In genomic region chr17:60602385-60602742, GRCh38 we compare ENCODE assay signal across 8 cellular contexts. TPM values are rescaled to one million over a fixed set of nuclear protein-coding genes. Genes with fewer than 3 reads are reported as not detected.
DNase-seq lines count a peak whose midpoint lies in the region; ATAC-seq lines count a peak whose summit lies in the region.

No MANE protein-coding gene starts in this region.

- ATAC-seq in activated CD8-positive, alpha-beta memory T cell treated with anti-CD3 and anti-CD28 coated beads, Interleukin-2, amount 10 ng/mL, durations not matched to agents 7 days and 5 days = no peak
- no peak for ATAC-seq in activated naive CD8-positive, alpha-beta T cell treated with anti-CD3 and anti-CD28 coated beads, Interleukin-2, amount 10 ng/mL, durations not matched to agents 7 days and 5 days (ENCODE audit: low read depth)
- ATAC-seq in GM18870 (IDR thresholded peaks at IDR 0.05; ENCODE audit: unreplicated experiment) = no peak
- ATAC-seq in GM21825 (IDR thresholded peaks at IDR 0.05; ENCODE audit: unreplicated experiment) = no peak

- WGBS in thymus = 30% methylated on average over 12 of the region's 12 CpGs

- peak overlapping the region; percentile 95 for H3K4me3 ChIP-seq in thymus (ENCODE audit: low read length)

- CTCF ChIA-PET in activated CD8-positive, alpha-beta memory T cell treated with anti-CD3 and anti-CD28 coated beads, Interleukin-2, amount 10 ng/mL, durations not matched to agents 7 days and 5 days (lab: Charles Lee) = interaction anchor here (0.6 to 1.1 kb wide), 2 partner anchors 289 to 394 kb away, joined by 3 read pairs; no protein-coding TSS in a partner anchor

- peaks cover 14% of the 10 kb centered on the region for H3K36me3 Mint-ChIP-seq in activated CD8-positive, alpha-beta memory T cell treated with anti-CD3 and anti-CD28 coated beads, Interleukin-2, amount 10 ng/mL, durations not matched to agents 7 days and 5 days
- H3K36me3 Mint-ChIP-seq in activated naive CD8-positive, alpha-beta T cell treated with anti-CD3 and anti-CD28 coated beads, Interleukin-2, amount 10 ng/mL, durations not matched to agents 7 days and 5 days = peaks cover 8% of the 10 kb centered on the region

- H3K4me1 ChIP-seq in thymus (ENCODE audit: control insufficient read depth, insufficient read depth, low read length) = peaks cover 7% of the 10 kb centered on the region

- no peaks in the 10 kb centered on the region for H3K9me3 Mint-ChIP-seq in activated CD8-positive, alpha-beta memory T cell treated with anti-CD3 and anti-CD28 coated beads, Interleukin-2, amount 10 ng/mL, durations not matched to agents 7 days and 5 days (ENCODE audit: low read depth)
- no peaks in the 10 kb centered on the region for H3K9me3 Mint-ChIP-seq in activated naive CD8-positive, alpha-beta T cell treated with anti-CD3 and anti-CD28 coated beads, Interleukin-2, amount 10 ng/mL, durations not matched to agents 7 days and 5 days

- no peaks in the 10 kb centered on the region for H3K9me3 ChIP-seq in thymus (ENCODE audit: control insufficient read depth)

- H3K4me3 Mint-ChIP-seq in activated CD8-positive, alpha-beta memory T cell treated with anti-CD3 and anti-CD28 coated beads, Interleukin-2, amount 10 ng/mL, durations not matched to agents 7 days and 5 days = peak overlapping the region; percentile 92
- H3K4me3 Mint-ChIP-seq in activated naive CD8-positive, alpha-beta T cell treated with anti-CD3 and anti-CD28 coated beads, Interleukin-2, amount 10 ng/mL, durations not matched to agents 7 days and 5 days = peak overlapping the region; percentile 96

- no peaks in the 10 kb centered on the region for H3K36me3 ChIP-seq in thymus (ENCODE audit: control insufficient read depth, insufficient read depth)

- DNase-seq in activated CD8-positive, alpha-beta memory T cell treated with anti-CD3 and anti-CD28 coated beads, Interleukin-2, amount 10 ng/mL, durations not matched to agents 7 days and 5 days = no peak
- no peak for DNase-seq in activated CD8-positive, alpha-beta memory T cell treated with anti-CD3 and anti-CD28 coated beads, Interleukin-2, amount 50 U/mL, for 48 hours
- DNase-seq in activated naive CD8-positive, alpha-beta T cell treated with anti-CD3 and anti-CD28 coated beads, Interleukin-2, amount 10 ng/mL, durations not matched to agents 7 days and 5 days = no peak
- peak; percentile 29 for DNase-seq in left kidney (ENCODE audit: low read depth, low spot score)
- DNase-seq in NCI-H2107 (lab: John Stamatoyannopoulos, UW) = no peak

- H3K27me3 ChIP-seq in thymus (ENCODE audit: control insufficient read depth, insufficient read depth) = no peaks in the 10 kb centered on the region

- no peaks in the 10 kb centered on the region for H3K27me3 Mint-ChIP-seq in activated CD8-positive, alpha-beta memory T cell treated with anti-CD3 and anti-CD28 coated beads, Interleukin-2, amount 10 ng/mL, durations not matched to agents 7 days and 5 days
- H3K27me3 Mint-ChIP-seq in activated naive CD8-positive, alpha-beta T cell treated with anti-CD3 and anti-CD28 coated beads, Interleukin-2, amount 10 ng/mL, durations not matched to agents 7 days and 5 days = no peaks in the 10 kb centered on the region

- no peak overlapping the region for H3K27ac Mint-ChIP-seq in activated CD8-positive, alpha-beta memory T cell treated with anti-CD3 and anti-CD28 coated beads, Interleukin-2, amount 10 ng/mL, durations not matched to agents 7 days and 5 days
- H3K27ac Mint-ChIP-seq in activated naive CD8-positive, alpha-beta T cell treated with anti-CD3 and anti-CD28 coated beads, Interleukin-2, amount 10 ng/mL, durations not matched to agents 7 days and 5 days = no peak overlapping the region

- POLR2A ChIA-PET in activated naive CD8-positive, alpha-beta T cell treated with anti-CD3 and anti-CD28 coated beads, Interleukin-2, amount 10 ng/mL, durations not matched to agents 7 days and 5 days (lab: Charles Lee) = no interaction called here

- no peak overlapping the region for H3K27ac ChIP-seq in thymus (ENCODE audit: low read depth)

- peaks cover 42% of the 10 kb centered on the region for H3K4me1 Mint-ChIP-seq in activated CD8-positive, alpha-beta memory T cell treated with anti-CD3 and anti-CD28 coated beads, Interleukin-2, amount 10 ng/mL, durations not matched to agents 7 days and 5 days
- peaks cover 35% of the 10 kb centered on the region for H3K4me1 Mint-ChIP-seq in activated naive CD8-positive, alpha-beta T cell treated with anti-CD3 and anti-CD28 coated beads, Interleukin-2, amount 10 ng/mL, durations not matched to agents 7 days and 5 days

RNA-seq across cellular contexts. Expression of gene PPM1D, which starts 2.4 kb away (rescaled TPM):
- total RNA-seq in activated CD8-positive, alpha-beta memory T cell treated with anti-CD3 and anti-CD28 coated beads, Interleukin-2, amount 10 ng/mL, durations not matched to agents 7 days and 5 days = 10 to 100 TPM; 20.3 to 22.6 TPM
- 10 to 100 TPM; 17.1 to 17.5 TPM for total RNA-seq in activated naive CD8-positive, alpha-beta T cell treated with anti-CD3 and anti-CD28 coated beads, Interleukin-2, amount 10 ng/mL, durations not matched to agents 7 days and 5 days
- polyA plus RNA-seq in thymus = 6.5 TPM
